In genomic region chr15:87916208-87916607, GRCh38 we compare ENCODE assay signal across 30 cellular contexts.
"Had no signal": no experiment of that assay in that cellular context is flagged by ENCODE, and none has a peak within 500 bp of the region (broad histone marks: within the 10 kb centered on the region; RNA-seq: fewer than 3 reads in every experiment).

No MANE protein-coding gene starts in this region.

- ATAC-seq: gastrocnemius medialis; mucosa of descending colon; natural killer cell treated with Interleukin-12 subunit alpha and Interleukin-12 subunit beta and Interleukin-15 and Interleukin-18, amount 100 ng/mL, for 72 hours; sciatic nerve; stimulated activated effector memory CD8-positive, alpha-beta T cell treated with anti-CD3 and anti-CD28 coated beads, Interleukin-12 subunit alpha, Interleukin-12 subunit beta, amount 100 ng/mL, for 72 hours had no signal

- H3K36me3 ChIP-seq: adrenal gland, brain microvascular endothelial cell, gastrocnemius medialis, left ventricle myocardium inferior, thoracic aorta had no signal

- H3K27ac ChIP-seq: adrenal gland, brain microvascular endothelial cell, coronary artery, gastrocnemius medialis, hepatocyte, left ventricle myocardium inferior, skin epidermis, thoracic aorta, VCaP had no signal

- H3K79me2 ChIP-seq: hepatocyte had no signal

- H3K4me2 ChIP-seq: hepatocyte had no signal

- DNase-seq: activated CD4-positive, alpha-beta T cell treated with anti-CD3 and anti-CD28 coated beads for 4 hours; activated CD4-positive, alpha-beta T cell treated with anti-CD3 and anti-CD28 coated beads, Interleukin-2, amount 50 U/mL, for 48 hours; activated CD8-positive, alpha-beta memory T cell treated with anti-CD3 and anti-CD28 coated beads for 24 hours; activated effector memory CD4-positive, alpha-beta T cell treated with Interleukin-2 at 50 U/mL for 16 hours; activated naive CD4-positive, alpha-beta T cell treated with Interleukin-2 at 50 U/mL for 16 hours; activated naive CD8-positive, alpha-beta T cell treated with anti-CD3 and anti-CD28 coated beads for 36 hours; adrenal gland; aorta; brain microvascular endothelial cell; dorsolateral prefrontal cortex; effector memory CD4-positive, alpha-beta T cell; gastrocnemius medialis; islet precursor cell; left ventricle myocardium inferior; mucosa of descending colon; retina; stimulated activated CD4-positive, alpha-beta T cell treated with anti-CD3 and anti-CD28 coated beads, Interleukin-12 subunit alpha, Interleukin-12 subunit beta, amount 100 ng/mL, for 4 hours; stimulated activated CD4-positive, alpha-beta T cell treated with anti-CD3 and anti-CD28 coated beads, Interleukin-4, amount 100 ng/mL, for 24 hours; trophoblast cell had no signal

- H2AFZ ChIP-seq: hepatocyte had no signal

- H3K4me3 ChIP-seq: adrenal gland, coronary artery, dorsolateral prefrontal cortex, gastrocnemius medialis, hepatocyte, left ventricle myocardium inferior, lung, mucosa of descending colon, skin epidermis, thoracic aorta had no signal

- H3K9me3 ChIP-seq: adrenal gland, gastrocnemius medialis, left ventricle myocardium inferior, mucosa of descending colon, thoracic aorta had no signal

- H3K27me3 ChIP-seq: adrenal gland, brain microvascular endothelial cell, dorsolateral prefrontal cortex, gastrocnemius medialis had no signal

- FAIRE-seq: TTC549, urothelium cell line had no signal

- H3K4me1 ChIP-seq: adrenal gland, gastrocnemius medialis had no signal
